Comparison of ENCODE assay signal across 2 cellular contexts in genomic region chr1:26221094-26221493, GRCh38.
TF ChIP-seq lines count a peak whose summit lies in the region.

No MANE protein-coding gene starts in this region.

TF ChIP-seq in HepG2, 621 proteins besides CTCF, POLR2A, EP300 and RAD21:
- TF ChIP-seq HNF4A (CRISPR knock-in tag; IDR thresholded peaks at IDR 0.05) (0 out of 2 replicates have a peak, but pooled peaks have one; percentile 12), TOPORS (CRISPR knock-in tag; IDR thresholded peaks at IDR 0.05) (no peak), MTF1 (CRISPR knock-in tag; IDR thresholded peaks at IDR 0.05) (no peak), THYN1 (CRISPR knock-in tag; IDR thresholded peaks at IDR 0.05; ENCODE audit: borderline replicate concordance, low read depth) (no peak), ZBTB8A (CRISPR knock-in tag; IDR thresholded peaks at IDR 0.05; ENCODE audit: borderline replicate concordance, low read depth) (no peak), ZNF460 (CRISPR knock-in tag; IDR thresholded peaks at IDR 0.05; ENCODE audit: borderline replicate concordance) (peak; percentile 40), ZBTB33 (CRISPR knock-in tag; IDR thresholded peaks at IDR 0.05) (no peak), POLR2G (IDR thresholded peaks at IDR 0.05; ENCODE audit: low read depth, low read length) (no peak), RERE (CRISPR knock-in tag; IDR thresholded peaks at IDR 0.05; ENCODE audit: low read depth) (no peak), ZNF496 (CRISPR knock-in tag; IDR thresholded peaks at IDR 0.05; ENCODE audit: insufficient replicate concordance) (no peak), SCMH1 (CRISPR knock-in tag; IDR thresholded peaks at IDR 0.05; ENCODE audit: borderline replicate concordance) (no peak), ATF1 (CRISPR knock-in tag; IDR thresholded peaks at IDR 0.05) (no peak), SATB2 (CRISPR knock-in tag; IDR thresholded peaks at IDR 0.05) (no peak)
TF ChIP-seq in HepG2: peak in this region for 2.

TF ChIP-seq in GM23338, 12 proteins besides CTCF, POLR2A, EP300 and RAD21:
- TF ChIP-seq STAT1 (IDR thresholded peaks at IDR 0.05; ENCODE audit: unreplicated experiment), result no peak
- TF ChIP-seq EZH2phosphoT487 (IDR thresholded peaks at IDR 0.05; ENCODE audit: unreplicated experiment), result no peak
- no peak for TF ChIP-seq ETS1 (IDR thresholded peaks at IDR 0.05)
- no peak for TF ChIP-seq ZNF462 (CRISPR knock-in tag; IDR thresholded peaks at IDR 0.05)
- TF ChIP-seq EZH2 (IDR thresholded peaks at IDR 0.05; ENCODE audit: low read depth, unreplicated experiment), result no peak
- TF ChIP-seq NANOG (IDR thresholded peaks at IDR 0.05; ENCODE audit: borderline replicate concordance), result no peak
- TF ChIP-seq JUNB (IDR thresholded peaks at IDR 0.05; ENCODE audit: unreplicated experiment), result no peak
- no peak for TF ChIP-seq CREB1 (CRISPR knock-in tag; IDR thresholded peaks at IDR 0.05; ENCODE audit: low read depth)
- no peak for TF ChIP-seq ZNF331 (CRISPR knock-in tag; IDR thresholded peaks at IDR 0.05; ENCODE audit: low read depth)
- no peak for TF ChIP-seq POLR2AphosphoS5 (IDR thresholded peaks at IDR 0.05; ENCODE audit: low read depth)
- TF ChIP-seq REST (IDR thresholded peaks at IDR 0.05; ENCODE audit: unreplicated experiment), result no peak
- TF ChIP-seq ZNF114 (CRISPR knock-in tag; IDR thresholded peaks at IDR 0.05), result no peak
